In the genomic region with DNA sequence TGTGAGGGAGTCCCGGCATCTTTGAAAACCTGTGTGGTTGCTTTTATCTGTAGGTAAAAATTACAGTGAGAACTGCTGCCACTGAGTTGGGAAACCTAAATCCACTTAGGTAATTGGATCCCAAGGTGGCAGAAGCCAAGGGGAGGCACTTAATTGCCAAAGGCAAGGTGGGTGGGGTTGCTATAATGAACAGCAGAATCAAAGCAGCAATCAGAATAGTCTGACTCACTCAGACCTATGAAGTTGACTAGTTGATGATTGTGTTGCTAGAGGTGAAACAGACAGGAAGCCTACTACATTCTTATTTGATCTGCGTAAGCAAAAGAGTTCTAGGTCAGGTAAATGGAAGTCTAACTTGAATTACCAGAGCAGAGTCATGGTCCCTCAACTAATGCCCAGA, we compare ENCODE assay signal across 13 cellular contexts. TPM values are rescaled to one million over a fixed set of nuclear protein-coding genes. Genes with fewer than 3 reads are reported as not detected.
DNase-seq lines count a peak whose midpoint lies in the region; ATAC-seq and TF ChIP-seq lines count a peak whose summit lies in the region.
"Had no signal": no experiment of that assay in that cellular context is flagged by ENCODE, and none has a peak within 500 bp of the region (broad histone marks: within the 10 kb centered on the region; RNA-seq: fewer than 3 reads in every experiment).

No MANE protein-coding gene starts in this region.

- peaks cover 12% of the 10 kb centered on the region for H3K4me1 ChIP-seq in foreskin keratinocyte
- H3K4me1 ChIP-seq in psoas muscle: no peaks in the 10 kb centered on the region
- H3K4me1 ChIP-seq in neural progenitor cell: no peaks in the 10 kb centered on the region

- CTCF ChIA-PET in CD4-positive, alpha-beta T cell (lab: Charles Lee): no interaction called here
- CTCF ChIA-PET in RWPE1 (lab: Yijun Ruan, JAX): interaction anchor here (1.0 kb wide), 1 partner anchor 66 kb away, joined by 3 read pairs; no protein-coding TSS in a partner anchor

- peak overlapping the region; percentile 34 for H3K27ac Mint-ChIP-seq in CD4-positive, alpha-beta T cell
- H3K27ac Mint-ChIP-seq in neural progenitor cell: no peak overlapping the region

- H3K4me2 ChIP-seq in neural progenitor cell: no peak overlapping the region

- H3K36me3 ChIP-seq in psoas muscle (ENCODE audit: insufficient read depth in 1 of 2, low read depth in 1 of 2) (no peaks in the 10 kb centered on the region), neural progenitor cell (no peaks in the 10 kb centered on the region)
- H3K36me3 ChIP-seq: thoracic aorta had no signal

- H3K27me3 ChIP-seq in CD4-positive, alpha-beta T cell (ENCODE audit: control insufficient read depth, insufficient read depth, low read length): no peaks in the 10 kb centered on the region
- H3K27me3 ChIP-seq in foreskin keratinocyte: no peaks in the 10 kb centered on the region
- no peaks in the 10 kb centered on the region for H3K27me3 ChIP-seq in psoas muscle (ENCODE audit: insufficient read depth in 3 of 3, low read length in 2 of 3)
- H3K27me3 ChIP-seq in neural progenitor cell: no peaks in the 10 kb centered on the region

- H2AFZ ChIP-seq in neural progenitor cell (replicated peaks): no peak overlapping the region

- no peaks in the 10 kb centered on the region for H3K36me3 Mint-ChIP-seq in CD4-positive, alpha-beta T cell (ENCODE audit: low read depth)
- no peaks in the 10 kb centered on the region for H3K36me3 Mint-ChIP-seq in neural progenitor cell

- no peak overlapping the region for H3K27ac ChIP-seq in CD4-positive, alpha-beta T cell (ENCODE audit: low read depth, low read length)
- H3K27ac ChIP-seq in RWPE1 (no peak overlapping the region), foreskin keratinocyte (peak overlapping the region; percentile 80), psoas muscle (no peak overlapping the region), neural progenitor cell (no peak overlapping the region)
- H3K27ac ChIP-seq: thoracic aorta had no signal

- H4K20me1 ChIP-seq in neural progenitor cell (ENCODE audit: low read depth): no peaks in the 10 kb centered on the region

- no peak overlapping the region for H3K4me3 Mint-ChIP-seq in CD4-positive, alpha-beta T cell
- H3K4me3 Mint-ChIP-seq in neural progenitor cell: no peak overlapping the region

- intact Hi-C loops in CD4-positive, alpha-beta T cell (cut with DNase I, micrococcal nuclease): no loop called here
- intact Hi-C loops in psoas muscle (cut with DNase I): no loop called here

- no peak for TF ChIP-seq CTCF in CD4-positive, alpha-beta T cell (IDR thresholded peaks at IDR 0.05)
- TF ChIP-seq CTCF in RWPE1 (conservative IDR thresholded peaks at IDR 0.05; ENCODE audit: low read depth) (no peak), foreskin keratinocyte (conservative IDR thresholded peaks at IDR 0.05) (no peak), psoas muscle (IDR thresholded peaks at IDR 0.05) (no peak), neural progenitor cell (IDR thresholded peaks at IDR 0.05) (no peak)

- H3K9me3 ChIP-seq in CD4-positive, alpha-beta T cell (ENCODE audit: control insufficient read depth, low read length): peaks cover 7% of the 10 kb centered on the region
- H3K9me3 ChIP-seq in psoas muscle (no peaks in the 10 kb centered on the region), neural progenitor cell (ENCODE audit: low read depth) (no peaks in the 10 kb centered on the region)
- H3K9me3 ChIP-seq: thoracic aorta had no signal

- H3K4me3 ChIP-seq in psoas muscle: no peak overlapping the region
- no peak overlapping the region for H3K4me3 ChIP-seq in neural progenitor cell
- H3K4me3 ChIP-seq: thoracic aorta had no signal

- WGBS in psoas muscle, 3 donors: 84 to 94% (median 89%) methylated on average over 2 of the region's 2 CpGs

- peaks cover 8% of the 10 kb centered on the region for H3K9me3 Mint-ChIP-seq in CD4-positive, alpha-beta T cell
- H3K9me3 Mint-ChIP-seq in neural progenitor cell: peaks cover 11% of the 10 kb centered on the region

- H3K27me3 Mint-ChIP-seq in CD4-positive, alpha-beta T cell: peaks cover 4% of the 10 kb centered on the region
- H3K27me3 Mint-ChIP-seq in neural progenitor cell (ENCODE audit: insufficient read depth, low read depth): peaks cover 4% of the 10 kb centered on the region

- DNase-seq in CD4-positive, alpha-beta T cell: no peak
- DNase-seq in HPDE6-E6E7 (ENCODE audit: extremely low spot score) (peak; percentile 84), RWPE1 (ENCODE audit: low spot score) (peak; percentile 86), foreskin keratinocyte (peak; percentile 89 to 93), psoas muscle (no peak), neural progenitor cell (ENCODE audit: low spot score) (no peak)
- DNase-seq: activated CD4-positive, alpha-beta T cell treated with anti-CD3 and anti-CD28 coated beads for 4 hours; activated effector memory CD4-positive, alpha-beta T cell treated with anti-CD3 and anti-CD28 coated beads, Interleukin-2, amount 50 U/mL, for 16 hours; EL; NCI-H2081; retina had no signal

- peaks cover 8% of the 10 kb centered on the region for H3K4me1 Mint-ChIP-seq in CD4-positive, alpha-beta T cell (ENCODE audit: low read depth)
- no peaks in the 10 kb centered on the region for H3K4me1 Mint-ChIP-seq in neural progenitor cell

- peak; percentile 93 for ATAC-seq in CD4-positive, alpha-beta T cell (ENCODE audit: poor library complexity)
- ATAC-seq in foreskin keratinocyte (peak; percentile 91), psoas muscle (no peak), HG03521 (IDR thresholded peaks at IDR 0.05; ENCODE audit: unreplicated experiment) (no peak)

- no peak overlapping the region for H3K9ac ChIP-seq in neural progenitor cell

- no peaks in the 10 kb centered on the region for H3K79me2 ChIP-seq in neural progenitor cell (ENCODE audit: low read depth)

- no peaks in the 10 kb centered on the region for H3F3A ChIP-seq in neural progenitor cell (ENCODE audit: low read depth)

- POLR2A ChIA-PET in CD4-positive, alpha-beta T cell (lab: Charles Lee): no interaction called here
- POLR2A ChIA-PET in RWPE1 (lab: Yijun Ruan, JAX; ENCODE audit: low non-redundant PET): no interaction called here

RNA-seq across cellular contexts. Expression of a gene that starts 17.3 kb away (rescaled TPM):
- 10 to 100 TPM; 14.1 to 14.9 TPM for total RNA-seq in CD4-positive, alpha-beta T cell
- total RNA-seq in foreskin keratinocyte: 60.0 and 66.3 TPM in 2 replicates
- 19.3 and 24.2 TPM in 2 replicates for polyA plus RNA-seq in foreskin keratinocyte
- 10 to 100 TPM; 21.6 to 32.1 (median 26.0) TPM for total RNA-seq in psoas muscle
- polyA plus RNA-seq in psoas muscle: 10 to 100 TPM; 22.4 to 44.4 (median 43.6) TPM
- 15.1 and 22.9 TPM in 2 replicates for total RNA-seq in neural progenitor cell (ENCODE audit: low replicate concordance)

Comparison
In these comparisons a context has a peak if more than half of its experiments do, and no peak if none do; other contexts are left out.
1. ATAC-seq: peak in CD4-positive, alpha-beta T cell (single experiment) and foreskin keratinocyte (single experiment); none in psoas muscle (0 of 4) and HG03521 (single experiment).
2. DNase-seq: peak in HPDE6-E6E7 (single experiment), RWPE1 (single experiment) and foreskin keratinocyte (2 of 2); none in CD4-positive, alpha-beta T cell (0 of 10), psoas muscle (0 of 2) and neural progenitor cell (single experiment).